27 cellular contexts compared by ENCODE assay signal in genomic region chr10:84156009-84156408, GRCh38. TPM values are rescaled to one million over a fixed set of nuclear protein-coding genes. Genes with fewer than 3 reads are reported as not detected.
"Had no signal": no experiment of that assay in that cellular context is flagged by ENCODE, and none has a peak within 500 bp of the region (broad histone marks: within the 10 kb centered on the region; RNA-seq: fewer than 3 reads in every experiment).

No MANE protein-coding gene starts in this region.

- H3K4me1 ChIP-seq: adrenal gland, ascending aorta, gastrocnemius medialis, left ventricle myocardium inferior, neural progenitor cell, right atrium auricular region, stomach, thyroid gland had no signal

- H3K27ac Mint-ChIP-seq: activated CD4-positive, alpha-beta memory T cell treated with anti-CD3 and anti-CD28 coated beads, Interleukin-2, amount 10 ng/mL, durations not matched to agents 7 days and 5 days; activated CD4-positive, alpha-beta T cell treated with anti-CD3 and anti-CD28 coated beads, Interleukin-2, amount 10 ng/mL, durations not matched to agents 7 days and 5 days; neural progenitor cell; WTC11 had no signal

- H3K27me3 Mint-ChIP-seq: effector memory CD8-positive, alpha-beta T cell; stimulated activated naive B cell treated with anti-CD40 and anti-IgM and Interleukin-4, amounts not matched to agents 10 μg/mL and 1 μg/mL and 100 μg/mL, for 72 hours had no signal

- H3K4me3 Mint-ChIP-seq: activated CD4-positive, alpha-beta memory T cell treated with anti-CD3 and anti-CD28 coated beads, Interleukin-2, amount 10 ng/mL, durations not matched to agents 7 days and 5 days; activated CD4-positive, alpha-beta T cell treated with anti-CD3 and anti-CD28 coated beads, Interleukin-2, amount 10 ng/mL, durations not matched to agents 7 days and 5 days; activated CD8-positive, alpha-beta memory T cell treated with anti-CD3 and anti-CD28 coated beads, Interleukin-2, amount 10 ng/mL, durations not matched to agents 7 days and 5 days; brain; naive B cell; neural progenitor cell; stimulated activated naive B cell treated with anti-CD40 and anti-IgM and Interleukin-4, amounts not matched to agents 10 μg/mL and 1 μg/mL and 100 μg/mL, for 72 hours; WTC11 had no signal

- ATAC-seq: WTC11 had no signal

- H3K9me3 ChIP-seq: adrenal gland, ascending aorta, gastrocnemius medialis, left ventricle myocardium inferior, right atrium auricular region, stomach, thyroid gland, upper lobe of left lung had no signal

- H3K27ac ChIP-seq: adrenal gland, ascending aorta, gastrocnemius medialis, left ventricle myocardium inferior, neural progenitor cell, right atrium auricular region, stomach, thyroid gland, upper lobe of left lung had no signal

- H3K4me1 Mint-ChIP-seq: neural progenitor cell had no signal

- DNase-seq: activated CD4-positive, alpha-beta memory T cell treated with anti-CD3 and anti-CD28 coated beads, Interleukin-2, amount 10 ng/mL, durations not matched to agents 7 days and 5 days; activated CD4-positive, alpha-beta T cell treated with anti-CD3 and anti-CD28 coated beads for 1 hour; activated CD4-positive, alpha-beta T cell treated with anti-CD3 and anti-CD28 coated beads, Interleukin-2, amount 10 ng/mL, durations not matched to agents 7 days and 5 days; activated effector memory CD4-positive, alpha-beta T cell treated with Interleukin-2 at 50 U/mL for 16 hours; cortex of kidney; gastrocnemius medialis; glutamatergic neuron; islet precursor cell; left ventricle myocardium inferior; naive B cell; stimulated activated naive B cell treated with anti-CD40 and anti-IgM and Interleukin-4, amounts not matched to agents 10 μg/mL and 1 μg/mL and 100 μg/mL, for 72 hours; stomach; thyroid gland had no signal

- H3K4me2 ChIP-seq: neural progenitor cell, smooth muscle cell had no signal

- H3K4me3 ChIP-seq: adrenal gland, ascending aorta, gastrocnemius medialis, left ventricle myocardium inferior, lung, neural progenitor cell, right atrium auricular region, smooth muscle cell, stomach, thyroid gland, upper lobe of left lung had no signal

- H3K9me3 Mint-ChIP-seq: activated CD4-positive, alpha-beta memory T cell treated with anti-CD3 and anti-CD28 coated beads, Interleukin-2, amount 10 ng/mL, durations not matched to agents 7 days and 5 days; activated CD4-positive, alpha-beta T cell treated with anti-CD3 and anti-CD28 coated beads, Interleukin-2, amount 10 ng/mL, durations not matched to agents 7 days and 5 days; brain; effector memory CD8-positive, alpha-beta T cell; naive B cell; neural progenitor cell; stimulated activated naive B cell treated with anti-CD40 and anti-IgM and Interleukin-4, amounts not matched to agents 10 μg/mL and 1 μg/mL and 100 μg/mL, for 72 hours; WTC11 had no signal

RNA-seq across cellular contexts. Expression of gene GPR15LG, which starts 17.6 kb away (rescaled TPM):
- total RNA-seq: activated CD4-positive, alpha-beta memory T cell treated with anti-CD3 and anti-CD28 coated beads, Interleukin-2, amount 10 ng/mL, durations not matched to agents 7 days and 5 days; activated CD4-positive, alpha-beta T cell treated with anti-CD3 and anti-CD28 coated beads, Interleukin-2, amount 10 ng/mL, durations not matched to agents 7 days and 5 days; activated CD8-positive, alpha-beta memory T cell treated with anti-CD3 and anti-CD28 coated beads, Interleukin-2, amount 10 ng/mL, durations not matched to agents 7 days and 5 days; ascending aorta; chondrocyte; left ventricle myocardium inferior; lung; omental fat pad; pulmonary artery endothelial cell; right atrium auricular region; thyroid gland; WTC11 had no signal
- polyA plus RNA-seq: adrenal gland had no signal

RNA-seq across cellular contexts. Expression of gene CDHR1, which starts 38.3 kb away (rescaled TPM):
- total RNA-seq: ascending aorta, pulmonary artery endothelial cell had no signal
